ENCODE assay signal across 1 cellular context in the genomic region with DNA sequence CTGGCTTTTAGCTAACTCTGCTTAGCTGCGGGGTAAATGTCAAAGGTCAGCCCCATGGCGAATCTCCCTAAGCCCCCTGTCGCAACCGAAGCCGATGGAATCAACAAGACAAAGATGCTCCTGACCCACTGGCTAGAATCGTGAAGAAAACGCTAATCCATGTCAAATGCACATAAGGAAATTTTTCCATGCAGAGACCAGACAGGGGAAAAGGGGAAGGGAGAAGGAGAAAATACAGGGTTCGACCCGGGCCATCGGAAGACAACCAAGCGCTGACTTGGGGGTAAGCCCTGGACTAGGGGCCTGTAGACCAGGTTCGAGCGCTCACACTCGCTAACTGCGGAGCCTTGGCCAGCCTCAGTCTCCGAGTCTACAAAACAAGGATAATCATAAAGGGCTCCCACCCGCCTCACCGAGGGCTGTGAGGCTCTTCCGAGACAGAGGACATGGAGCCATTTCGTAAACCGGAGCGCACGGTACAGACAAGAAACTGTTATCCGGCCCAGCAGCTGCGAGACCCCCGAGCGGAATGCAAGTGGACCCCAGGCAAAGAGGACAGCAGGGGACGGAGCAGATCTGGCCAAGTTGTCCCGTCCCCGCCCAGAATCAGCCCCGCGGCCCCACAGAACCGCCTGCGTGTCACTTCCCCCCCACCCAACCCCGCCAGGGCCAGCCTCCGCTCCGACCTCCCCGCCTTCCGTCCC.
TF ChIP-seq lines count a peak whose summit lies in the region.

No MANE protein-coding gene starts in this region.

TF ChIP-seq in H1, 55 proteins besides CTCF, POLR2A, EP300 and RAD21:
- TF ChIP-seq TEAD4 (IDR thresholded peaks at IDR 0.05; ENCODE audit: low read depth, low read length) (no peak), HDAC2 (IDR thresholded peaks at IDR 0.05; ENCODE audit: borderline replicate concordance in 1 of 2, low read depth in 2 of 2, low read length in 2 of 2) (no peak; a peak in 1 of 4 replicates), CREB1 (IDR thresholded peaks at IDR 0.05) (no peak), NANOG (IDR thresholded peaks at IDR 0.05; ENCODE audit: insufficient read depth, low read depth, low read length, poor library complexity, severe bottlenecking) (no peak), HDAC6 (IDR thresholded peaks at IDR 0.05; ENCODE audit: low read depth, low read length) (no peak), POLR2AphosphoS5 (IDR thresholded peaks at IDR 0.05; ENCODE audit: low read depth, low read length) (no peak; the same call in 1 of the 2 replicates), SAP30 (IDR thresholded peaks at IDR 0.05; ENCODE audit: insufficient read depth, insufficient replicate concordance, low read length) (peak; percentile 53), MAFK (IDR thresholded peaks at IDR 0.05; ENCODE audit: low read depth, low read length) (no peak), NRF1 (IDR thresholded peaks at IDR 0.05; ENCODE audit: low read depth, low read length) (no peak), YY1 (IDR thresholded peaks at IDR 0.05; ENCODE audit: low read depth, low read length) (no peak), BRCA1 (IDR thresholded peaks at IDR 0.05; ENCODE audit: low read depth, low read length) (no peak), KDM5A (IDR thresholded peaks at IDR 0.05; ENCODE audit: low read length) (0 out of 2 replicates have a peak, but pooled peaks have one; percentile 40), CHD7 (IDR thresholded peaks at IDR 0.05; ENCODE audit: insufficient replicate concordance, low read length) (no peak), CEBPB (IDR thresholded peaks at IDR 0.05; ENCODE audit: low read depth, low read length) (peak; percentile 51; the same call in 1 of the 2 replicates), SIN3A (conservative IDR thresholded peaks at IDR 0.05 in 1 of 2, IDR thresholded peaks at IDR 0.05 in 1 of 2; ENCODE audit: low read depth in 1 of 2, low read length in 2 of 2) (0 out of 4 replicates have a peak, but pooled peaks of 1 of the 2 experiments have one; percentile 13), RBBP5 (IDR thresholded peaks at IDR 0.05; ENCODE audit: borderline replicate concordance, low read depth, low read length) (0 out of 2 replicates have a peak, but pooled peaks have one; percentile 72)
- TF ChIP-seq, protein P1, sequence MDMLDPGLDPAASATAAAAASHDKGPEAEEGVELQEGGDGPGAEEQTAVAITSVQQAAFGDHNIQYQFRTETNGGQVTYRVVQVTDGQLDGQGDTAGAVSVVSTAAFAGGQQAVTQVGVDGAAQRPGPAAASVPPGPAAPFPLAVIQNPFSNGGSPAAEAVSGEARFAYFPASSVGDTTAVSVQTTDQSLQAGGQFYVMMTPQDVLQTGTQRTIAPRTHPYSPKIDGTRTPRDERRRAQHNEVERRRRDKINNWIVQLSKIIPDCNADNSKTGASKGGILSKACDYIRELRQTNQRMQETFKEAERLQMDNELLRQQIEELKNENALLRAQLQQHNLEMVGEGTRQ (IDR thresholded peaks at IDR 0.05; ENCODE audit: low read length): no peak
